23 cellular contexts compared by ENCODE assay signal in genomic region chr2:161426416-161426787, GRCh38. TPM values are rescaled to one million over a fixed set of nuclear protein-coding genes. Genes with fewer than 3 reads are reported as not detected.
DNase-seq lines count a peak whose midpoint lies in the region; ATAC-seq and TF ChIP-seq lines count a peak whose summit lies in the region.
"Had no signal": no experiment of that assay in that cellular context is flagged by ENCODE, and none has a peak within 500 bp of the region (broad histone marks: within the 10 kb centered on the region; RNA-seq: fewer than 3 reads in every experiment).

No MANE protein-coding gene starts in this region.

- peak overlapping the region; percentile 78 for H3K4me2 ChIP-seq in GM23338
- H3K4me2 ChIP-seq: BLaER1 treated with 17β-estradiol and CSF1 and Interleukin-3, amounts not matched to agents 10 nM and 100 nM had no signal

- no peaks in the 10 kb centered on the region for H3K9me3 Mint-ChIP-seq in T-helper 2 cell treated with Interferon-gamma antibody and Interleukin-4, amounts not matched to agents 5 μg/mL and 100 μg/mL, for 36 hours
- peaks cover 3% of the 10 kb centered on the region; the same call in 1 of the 3 replicates for H3K9me3 Mint-ChIP-seq in GM23338
- peaks cover 7% of the 10 kb centered on the region for H3K9me3 Mint-ChIP-seq in nephron
- H3K9me3 Mint-ChIP-seq in activated T-cell treated with anti-CD3 and anti-CD28 coated beads, Interleukin-2, amount 50 U/mL, for 24 hours, result no peaks in the 10 kb centered on the region
- H3K9me3 Mint-ChIP-seq: activated T-cell treated with anti-CD3 and anti-CD28 coated beads, Interleukin-2, amount 50 U/mL, for 4 hours had no signal

- H3K79me2 ChIP-seq in GM23338 (replicated peaks; ENCODE audit: insufficient read depth), result no peaks in the 10 kb centered on the region

- peaks cover 25% of the 10 kb centered on the region for H4K20me1 ChIP-seq in GM23338 (replicated peaks; ENCODE audit: insufficient read depth)

- peaks cover 21% of the 10 kb centered on the region for H3K4me1 Mint-ChIP-seq in T-helper 2 cell treated with Interferon-gamma antibody and Interleukin-4, amounts not matched to agents 5 μg/mL and 100 μg/mL, for 36 hours (ENCODE audit: low read depth)
- H3K4me1 Mint-ChIP-seq in GM23338, result peaks cover 28% of the 10 kb centered on the region
- peaks cover 27% of the 10 kb centered on the region for H3K4me1 Mint-ChIP-seq in nephron
- peaks cover 32% of the 10 kb centered on the region for H3K4me1 Mint-ChIP-seq in activated T-cell treated with anti-CD3 and anti-CD28 coated beads, Interleukin-2, amount 50 U/mL, for 24 hours (ENCODE audit: low read depth)

- no peak overlapping the region for H2AFZ ChIP-seq in GM23338

- no peaks in the 10 kb centered on the region for H3K9me2 ChIP-seq in GM23338 (ENCODE audit: insufficient read depth)

- no peak overlapping the region for H3K27ac ChIP-seq in GM23338 (ENCODE audit: low read depth)
- H3K27ac ChIP-seq: BLaER1 treated with 17β-estradiol and CSF1 and Interleukin-3, amounts not matched to agents 10 nM and 100 nM; colonic mucosa; epithelial cell of prostate; lower lobe of right lung; SJCRH30; stomach had no signal

- peak overlapping the region; percentile 71 for H3K4me3 Mint-ChIP-seq in T-helper 2 cell treated with Interferon-gamma antibody and Interleukin-4, amounts not matched to agents 5 μg/mL and 100 μg/mL, for 36 hours
- H3K4me3 Mint-ChIP-seq in GM23338 (peak overlapping the region; percentile 63), nephron (peak overlapping the region; percentile 64 to 76 (median 74))
- H3K4me3 Mint-ChIP-seq in activated T-cell treated with anti-CD3 and anti-CD28 coated beads, Interleukin-2, amount 50 U/mL, for 24 hours, result no peak overlapping the region
- H3K4me3 Mint-ChIP-seq: activated T-cell treated with anti-CD3 and anti-CD28 coated beads, Interleukin-2, amount 50 U/mL, for 4 hours had no signal

- no peak for TF ChIP-seq CTCF in GM23338 (conservative IDR thresholded peaks at IDR 0.05; ENCODE audit: low read depth in 2 of 2)
- no peak for TF ChIP-seq CTCF in nephron (IDR thresholded peaks at IDR 0.05; ENCODE audit: unreplicated experiment in 3 of 3)

- H3F3A ChIP-seq in GM23338 (replicated peaks; ENCODE audit: low read depth), result peaks cover 31% of the 10 kb centered on the region; the same call in 1 of the 2 replicates

- H3K27me3 ChIP-seq in GM23338 (ENCODE audit: insufficient read depth), result peaks cover 100% of the 10 kb centered on the region
- H3K27me3 ChIP-seq: SJCRH30 had no signal

- H3K27ac Mint-ChIP-seq in T-helper 2 cell treated with Interferon-gamma antibody and Interleukin-4, amounts not matched to agents 5 μg/mL and 100 μg/mL, for 36 hours, result no peak overlapping the region
- H3K27ac Mint-ChIP-seq in GM23338 (no peak overlapping the region), nephron (no peak overlapping the region)
- H3K27ac Mint-ChIP-seq in activated T-cell treated with anti-CD3 and anti-CD28 coated beads, Interleukin-2, amount 50 U/mL, for 24 hours, result no peak overlapping the region

- no peak for DNase-seq in T-helper 2 cell treated with Interferon-gamma antibody and Interleukin-4, amounts not matched to agents 5 μg/mL and 100 μg/mL, for 36 hours (ENCODE audit: low spot score)
- DNase-seq in T-helper 2 cell, result no peak
- peak; percentile 28 for DNase-seq in GM23338 (ENCODE audit: low spot score)
- DNase-seq in ecto neural progenitor cell (ENCODE audit: low spot score), result peak; percentile 45
- DNase-seq in activated effector memory CD4-positive, alpha-beta T cell treated with anti-CD3 and anti-CD28 coated beads, Interleukin-2, amount 50 U/mL, for 16 hours, result no peak
- DNase-seq in globus pallidus (ENCODE audit: low spot score), result no peak
- DNase-seq in activated T-cell treated with anti-CD3 and anti-CD28 coated beads, Interleukin-2, amount 50 U/mL, for 24 hours, result no peak
- DNase-seq: 8988T; activated CD4-positive, alpha-beta T cell treated with anti-CD3 and anti-CD28 coated beads for 4 hours; activated T-cell treated with anti-CD3 and anti-CD28 coated beads, Interleukin-2, amount 50 U/mL, for 4 hours; aorta; DMS53; KBM-7; lower lobe of right lung; NCI-H526; SJCRH30; stomach; T-helper 9 cell had no signal

- no peak for ATAC-seq in GM23338

- H3K36me3 ChIP-seq in GM23338 (ENCODE audit: insufficient read depth), result no peaks in the 10 kb centered on the region
- H3K36me3 ChIP-seq: colonic mucosa, lower lobe of right lung, SJCRH30, stomach had no signal

- H3K27me3 Mint-ChIP-seq in T-helper 2 cell treated with Interferon-gamma antibody and Interleukin-4, amounts not matched to agents 5 μg/mL and 100 μg/mL, for 36 hours (ENCODE audit: low read depth), result peaks cover 87% of the 10 kb centered on the region
- peaks cover 80% of the 10 kb centered on the region for H3K27me3 Mint-ChIP-seq in GM23338 (ENCODE audit: insufficient read depth, low read depth, poor library complexity)
- peaks cover 99% of the 10 kb centered on the region for H3K27me3 Mint-ChIP-seq in nephron (ENCODE audit: low read depth)
- peaks cover 87% of the 10 kb centered on the region for H3K27me3 Mint-ChIP-seq in activated T-cell treated with anti-CD3 and anti-CD28 coated beads, Interleukin-2, amount 50 U/mL, for 24 hours

- peak overlapping the region; percentile 54 for H3K4me3 ChIP-seq in GM23338
- H3K4me3 ChIP-seq: lower lobe of right lung, SJCRH30 had no signal

- peaks cover 17% of the 10 kb centered on the region for H3K4me1 ChIP-seq in GM23338 (ENCODE audit: insufficient read depth)
- H3K4me1 ChIP-seq: SJCRH30 had no signal

- peaks cover 9% of the 10 kb centered on the region for H3K36me3 Mint-ChIP-seq in T-helper 2 cell treated with Interferon-gamma antibody and Interleukin-4, amounts not matched to agents 5 μg/mL and 100 μg/mL, for 36 hours (ENCODE audit: low read depth)
- H3K36me3 Mint-ChIP-seq in GM23338 (ENCODE audit: low read depth), result no peaks in the 10 kb centered on the region; the same call in 2 of the 3 replicates
- no peaks in the 10 kb centered on the region for H3K36me3 Mint-ChIP-seq in nephron (ENCODE audit: low read depth)
- no peaks in the 10 kb centered on the region for H3K36me3 Mint-ChIP-seq in activated T-cell treated with anti-CD3 and anti-CD28 coated beads, Interleukin-2, amount 50 U/mL, for 24 hours (ENCODE audit: low read depth)

TF ChIP-seq in GM23338, 12 proteins besides CTCF, POLR2A, EP300 and RAD21 (continues in another document):
- TF ChIP-seq, protein P1, sequence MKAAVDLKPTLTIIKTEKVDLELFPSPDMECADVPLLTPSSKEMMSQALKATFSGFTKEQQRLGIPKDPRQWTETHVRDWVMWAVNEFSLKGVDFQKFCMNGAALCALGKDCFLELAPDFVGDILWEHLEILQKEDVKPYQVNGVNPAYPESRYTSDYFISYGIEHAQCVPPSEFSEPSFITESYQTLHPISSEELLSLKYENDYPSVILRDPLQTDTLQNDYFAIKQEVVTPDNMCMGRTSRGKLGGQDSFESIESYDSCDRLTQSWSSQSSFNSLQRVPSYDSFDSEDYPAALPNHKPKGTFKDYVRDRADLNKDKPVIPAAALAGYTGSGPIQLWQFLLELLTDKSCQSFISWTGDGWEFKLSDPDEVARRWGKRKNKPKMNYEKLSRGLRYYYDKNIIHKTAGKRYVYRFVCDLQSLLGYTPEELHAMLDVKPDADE (IDR thresholded peaks at IDR 0.05), result no peak
- TF ChIP-seq ZNF114 (CRISPR knock-in tag; IDR thresholded peaks at IDR 0.05) (no peak), ZNF331 (CRISPR knock-in tag; IDR thresholded peaks at IDR 0.05; ENCODE audit: low read depth) (no peak), CREB1 (CRISPR knock-in tag; IDR thresholded peaks at IDR 0.05; ENCODE audit: low read depth) (no peak), STAT1 (IDR thresholded peaks at IDR 0.05; ENCODE audit: unreplicated experiment) (no peak), EZH2phosphoT487 (IDR thresholded peaks at IDR 0.05; ENCODE audit: unreplicated experiment) (no peak), JUNB (IDR thresholded peaks at IDR 0.05; ENCODE audit: unreplicated experiment) (no peak), POLR2AphosphoS5 (IDR thresholded peaks at IDR 0.05; ENCODE audit: low read depth) (no peak), NANOG (IDR thresholded peaks at IDR 0.05; ENCODE audit: borderline replicate concordance) (no peak)
- TF ChIP-seq, protein P2, sequence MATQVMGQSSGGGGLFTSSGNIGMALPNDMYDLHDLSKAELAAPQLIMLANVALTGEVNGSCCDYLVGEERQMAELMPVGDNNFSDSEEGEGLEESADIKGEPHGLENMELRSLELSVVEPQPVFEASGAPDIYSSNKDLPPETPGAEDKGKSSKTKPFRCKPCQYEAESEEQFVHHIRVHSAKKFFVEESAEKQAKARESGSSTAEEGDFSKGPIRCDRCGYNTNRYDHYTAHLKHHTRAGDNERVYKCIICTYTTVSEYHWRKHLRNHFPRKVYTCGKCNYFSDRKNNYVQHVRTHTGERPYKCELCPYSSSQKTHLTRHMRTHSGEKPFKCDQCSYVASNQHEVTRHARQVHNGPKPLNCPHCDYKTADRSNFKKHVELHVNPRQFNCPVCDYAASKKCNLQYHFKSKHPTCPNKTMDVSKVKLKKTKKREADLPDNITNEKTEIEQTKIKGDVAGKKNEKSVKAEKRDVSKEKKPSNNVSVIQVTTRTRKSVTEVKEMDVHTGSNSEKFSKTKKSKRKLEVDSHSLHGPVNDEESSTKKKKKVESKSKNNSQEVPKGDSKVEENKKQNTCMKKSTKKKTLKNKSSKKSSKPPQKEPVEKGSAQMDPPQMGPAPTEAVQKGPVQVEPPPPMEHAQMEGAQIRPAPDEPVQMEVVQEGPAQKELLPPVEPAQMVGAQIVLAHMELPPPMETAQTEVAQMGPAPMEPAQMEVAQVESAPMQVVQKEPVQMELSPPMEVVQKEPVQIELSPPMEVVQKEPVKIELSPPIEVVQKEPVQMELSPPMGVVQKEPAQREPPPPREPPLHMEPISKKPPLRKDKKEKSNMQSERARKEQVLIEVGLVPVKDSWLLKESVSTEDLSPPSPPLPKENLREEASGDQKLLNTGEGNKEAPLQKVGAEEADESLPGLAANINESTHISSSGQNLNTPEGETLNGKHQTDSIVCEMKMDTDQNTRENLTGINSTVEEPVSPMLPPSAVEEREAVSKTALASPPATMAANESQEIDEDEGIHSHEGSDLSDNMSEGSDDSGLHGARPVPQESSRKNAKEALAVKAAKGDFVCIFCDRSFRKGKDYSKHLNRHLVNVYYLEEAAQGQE (IDR thresholded peaks at IDR 0.05; ENCODE audit: unreplicated experiment), result no peak

RNA-seq across cellular contexts. Expression of gene TBR1, which starts 10.3 kb away (rescaled TPM):
- not detected in 2 replicates for total RNA-seq in GM23338 (2014; rRNA removed; shearing (Covaris generic))
- polyA plus RNA-seq in GM23338 (2016; fragmentation: Nextera tagmentation; extraction: Ambion mirVana), result not detected in 2 replicates
- total RNA-seq: activated T-cell treated with anti-CD3 and anti-CD28 coated beads, Interleukin-2, amount 50 U/mL, for 4 hours; aorta; colonic mucosa; lower lobe of right lung; stomach had no signal
- polyA plus RNA-seq: aorta, stomach, urinary bladder had no signal

Comparison
In these comparisons a context has a peak if more than half of its experiments do, and no peak if none do; other contexts are left out.
1. DNase-seq: peak in GM23338 (single experiment) and ecto neural progenitor cell (single experiment); none in T-helper 2 cell treated with Interferon-gamma antibody and Interleukin-4, amounts not matched to agents 5 μg/mL and 100 μg/mL, for 36 hours (single experiment), T-helper 2 cell (0 of 5), activated effector memory CD4-positive, alpha-beta T cell treated with anti-CD3 and anti-CD28 coated beads, Interleukin-2, amount 50 U/mL, for 16 hours (single experiment), globus pallidus (single experiment) and activated T-cell treated with anti-CD3 and anti-CD28 coated beads, Interleukin-2, amount 50 U/mL, for 24 hours (single experiment).